9 cellular contexts compared by ENCODE assay signal in genomic region chr5:177601126-177601525, GRCh38. TPM values are rescaled to one million over a fixed set of nuclear protein-coding genes. Genes with fewer than 3 reads are reported as not detected.
DNase-seq lines count a peak whose midpoint lies in the region; ATAC-seq, FAIRE-seq and TF ChIP-seq lines count a peak whose summit lies in the region.
"Had no signal": no experiment of that assay in that cellular context is flagged by ENCODE, and none has a peak within 500 bp of the region (broad histone marks: within the 10 kb centered on the region; RNA-seq: fewer than 3 reads in every experiment).

No MANE protein-coding gene starts in this region.

- RAD21 ChIA-PET in GM12878 (lab: Charles Lee; ENCODE audit: unreplicated experiment) = no interaction called here

- H4K20me1 ChIP-seq in GM12878 (ENCODE audit: control insufficient read depth, insufficient read depth) = no peaks in the 10 kb centered on the region

- H3K79me2 ChIP-seq in ACC112 (ENCODE audit: control insufficient read depth, insufficient read depth, low read length, unreplicated experiment) = peaks cover 15% of the 10 kb centered on the region
- peaks cover 13% of the 10 kb centered on the region for H3K79me2 ChIP-seq in GM12878 (ENCODE audit: control insufficient read depth, insufficient read depth, low read length)

- TF ChIP-seq RAD21 in GM12878 (IDR thresholded peaks at IDR 0.05; ENCODE audit: insufficient read depth, low read depth, low read length) = no peak

- FAIRE-seq in GM12878 (lab: Jason Lieb, UNC) (no peak), HTR-8/SVneo (lab: Jason Lieb, UNC) (no peak)
- FAIRE-seq: G401.6 had no signal

- H3K27ac ChIP-seq in ACC112 (ENCODE audit: low read depth, low read length) (no peak overlapping the region), HUES48 (ENCODE audit: low read depth, low read length) (no peak overlapping the region), GM12878 (ENCODE audit: control insufficient read depth, insufficient read depth) (no peak overlapping the region), mesodermal cell (ENCODE audit: low read depth, low read length, severe bottlenecking) (no peak overlapping the region)
- no peak overlapping the region for H3K27ac ChIP-seq in effector memory CD4-positive, alpha-beta T cell (ENCODE audit: insufficient read depth, low read length, poor library complexity, severe bottlenecking)

- no peak for TF ChIP-seq POLR2A in GM12878 (IDR thresholded peaks at IDR 0.05; ENCODE audit: low read depth, low read length)

- in situ Hi-C loops in GM12878 (cut with MboI) = loop anchor here (10.0 to 25.0 kb wide), 3 partner anchors 464 to 1564 kb away; no protein-coding TSS in a partner anchor

- no peak for DNase-seq in GM12878 (ENCODE audit: low read depth, low spot score)
- no peak for DNase-seq in effector memory CD4-positive, alpha-beta T cell
- DNase-seq in AG20443 (ENCODE audit: low spot score) = no peak
- DNase-seq in D341Med (ENCODE audit: low spot score) = no peak
- DNase-seq in HTR-8/SVneo (ENCODE audit: insufficient read length, low spot score) = no peak

- WGBS in GM12878 (ENCODE audit: insufficient coverage, insufficient replicate concordance, low lambda C conversion rate, missing lambda C conversion rate) = 97% methylated on average over 11 of the region's 11 CpGs
- WGBS in mesodermal cell (ENCODE audit: insufficient coverage in 2 of 2), 2 experiments = 94 to 98% methylated on average over 11 of the region's 11 CpGs

- TSS peak; percentile 47 for BruUV-seq in GM12878 (replicated peaks; lab: Mats Ljungman, UMichigan)

- H3K4me1 ChIP-seq in ACC112 (ENCODE audit: control insufficient read depth, insufficient read depth, low read length, unreplicated experiment) (peaks cover 6% of the 10 kb centered on the region), HUES48 (ENCODE audit: control insufficient read depth, insufficient read depth, low read length) (peaks cover 5% of the 10 kb centered on the region; the same call in 1 of the 2 replicates), GM12878 (ENCODE audit: control insufficient read depth, insufficient read depth, low read length) (peaks cover 3% of the 10 kb centered on the region; the same call in 1 of the 2 replicates), mesodermal cell (ENCODE audit: control insufficient read depth, insufficient read depth, low read length, poor library complexity, severe bottlenecking) (peaks cover 8% of the 10 kb centered on the region)
- H3K4me1 ChIP-seq in effector memory CD4-positive, alpha-beta T cell (ENCODE audit: control insufficient read depth, insufficient read depth, low read length, poor library complexity, severe bottlenecking) = peaks cover 6% of the 10 kb centered on the region

- CTCF ChIA-PET in GM12878 (lab: Yijun Ruan, JAX) = interaction anchor here (0.7 kb wide), 1 partner anchor 9 kb away, joined by 4 read pairs; the partner anchor contains the start of gene TMED9

- H3K36me3 ChIP-seq in ACC112 (ENCODE audit: insufficient read depth, low read length) = peaks cover 8% of the 10 kb centered on the region; the same call in 1 of the 2 replicates
- H3K36me3 ChIP-seq in HUES48 (ENCODE audit: control insufficient read depth, insufficient read depth, low read length) = peaks cover 8% of the 10 kb centered on the region; the same call in 1 of the 2 replicates
- H3K36me3 ChIP-seq in GM12878 (ENCODE audit: control insufficient read depth in 2 of 2, insufficient read depth in 2 of 2, low read length in 1 of 2) = peaks cover 3% of the 10 kb centered on the region in 2 experiments; a peak in 3 of 4 replicates
- H3K36me3 ChIP-seq in mesodermal cell (ENCODE audit: control insufficient read depth, insufficient read depth, low read length) = peaks cover 24% of the 10 kb centered on the region
- peaks cover 9% of the 10 kb centered on the region for H3K36me3 ChIP-seq in effector memory CD4-positive, alpha-beta T cell (ENCODE audit: control insufficient read depth, insufficient read depth, low read length)

- peak overlapping the region; percentile 79 for H3K4me2 ChIP-seq in GM12878 (ENCODE audit: control insufficient read depth, insufficient read depth)

- H3K27me3 ChIP-seq in ACC112 (ENCODE audit: insufficient read depth, low read length) = no peaks in the 10 kb centered on the region
- H3K27me3 ChIP-seq in HUES48 (ENCODE audit: control insufficient read depth, insufficient read depth, low read length) = no peaks in the 10 kb centered on the region
- H3K27me3 ChIP-seq in GM12878 (replicated peaks in 1 of 2; ENCODE audit: control insufficient read depth in 2 of 2, insufficient read depth in 2 of 2, low read length in 1 of 2) = no peaks in the 10 kb centered on the region
- no peaks in the 10 kb centered on the region for H3K27me3 ChIP-seq in effector memory CD4-positive, alpha-beta T cell (replicated peaks; ENCODE audit: control insufficient read depth, insufficient read depth, low read length, poor library complexity, severe bottlenecking)

- TF ChIP-seq CTCF in GM12878 (IDR thresholded peaks at IDR 0.05 in 2 of 3, conservative IDR thresholded peaks at IDR 0.05 in 1 of 3; ENCODE audit: control insufficient read depth in 2 of 3, extremely low read depth in 1 of 3, insufficient read depth in 1 of 3, low read depth in 3 of 3, low read length in 3 of 3) = no peak

- no peak for TF ChIP-seq EP300 in GM12878 (IDR thresholded peaks at IDR 0.05; ENCODE audit: borderline replicate concordance in 1 of 2, control insufficient read depth in 1 of 2, low read depth in 2 of 2, low read length in 2 of 2)

- H3K9ac ChIP-seq in HUES48 (ENCODE audit: low read depth, low read length) = no peak overlapping the region
- H3K9ac ChIP-seq in GM12878 (ENCODE audit: control insufficient read depth, insufficient read depth, low read length) = peak overlapping the region; percentile 82; the same call in 1 of the 2 replicates

- H3K4me3 ChIP-seq in ACC112 (ENCODE audit: low read depth, low read length) (peak overlapping the region; percentile 95), HUES48 (ENCODE audit: low read depth, low read length) (peak overlapping the region; percentile 86; the same call in 1 of the 2 replicates), GM12878 (peak overlapping the region; percentile 85), mesodermal cell (ENCODE audit: extremely low read depth, insufficient read depth, low read length, poor library complexity, severe bottlenecking) (peak overlapping the region; percentile 83)
- H3K4me3 ChIP-seq in effector memory CD4-positive, alpha-beta T cell (ENCODE audit: insufficient read depth, low read depth, low read length, poor library complexity, severe bottlenecking) = no peak overlapping the region

- H3K9me3 ChIP-seq in HUES48 (ENCODE audit: control insufficient read depth, insufficient read depth, low read length) = no peaks in the 10 kb centered on the region
- H3K9me3 ChIP-seq in GM12878 (replicated peaks; ENCODE audit: control insufficient read depth, insufficient read depth, low read length) = no peaks in the 10 kb centered on the region
- no peaks in the 10 kb centered on the region for H3K9me3 ChIP-seq in mesodermal cell (ENCODE audit: control insufficient read depth, low read length)
- no peaks in the 10 kb centered on the region for H3K9me3 ChIP-seq in effector memory CD4-positive, alpha-beta T cell (ENCODE audit: control insufficient read depth, low read length)

- H2AFZ ChIP-seq in ACC112 (ENCODE audit: low read length, unreplicated experiment) (no peak overlapping the region), GM12878 (ENCODE audit: control insufficient read depth, low read depth, low read length) (no peak overlapping the region)

- intact Hi-C loops in GM12878 (cut with micrococcal nuclease; ENCODE audit: unreplicated experiment) = loop anchor here (5.0 kb wide), 1 partner anchor 94 kb away; the partner anchor contains the start of gene DOK3

- no peak for ATAC-seq in GM12878

- SMC1A ChIA-PET in GM12878 (lab: Charles Lee; ENCODE audit: uncharacterized antibody, unreplicated experiment) = no interaction called here

- POLR2A ChIA-PET in GM12878 (lab: Charles Lee) = interaction anchor here (0.5 to 0.9 kb wide), 2 partner anchors 9 to 11 kb away, joined by 3 to 4 read pairs; partner anchors contain the start of gene TMED9

RNA-seq across cellular contexts. Expression of gene B4GALT7, which starts 1.2 kb away (rescaled TPM):
- total RNA-seq in GM12878 (2013; cell fraction: nucleolus; rRNA removed) = 26.8 and 28.4 TPM in 2 replicates
- total RNA-seq in GM12878 (2014; rRNA removed) = 22.9 and 23.2 TPM in 2 replicates
- 8.4 and 9.8 TPM in 2 replicates for total RNA-seq in GM12878 (2014; rRNA removed; fragmentation: Illumina TruSeq; extraction: Trizol)
- 22.5 and 23.6 TPM in 2 replicates for total RNA-seq in GM12878 (2021)
- 10.5 TPM for polyA plus RNA-seq in GM12878 (2011; ENCODE audit: low read depth)
- 3.1 and 7.2 TPM in 2 replicates for polyA plus RNA-seq in GM12878 (2011; rRNA removed)
- 11.3 and 16.8 TPM in 2 replicates for polyA plus RNA-seq in GM12878 (2011; cell fraction: cytosol; rRNA removed)
- 28.7 and 28.9 TPM in 2 replicates for polyA plus RNA-seq in GM12878 (2011; cell fraction: nucleus; rRNA removed)
- polyA plus RNA-seq in GM12878 (2012) = 17.3 and 18.5 TPM in 2 replicates
- polyA plus RNA-seq in GM12878 (2014; fragmentation: Illumina TruSeq; extraction: Trizol) = 2.4 and 8.3 TPM in 2 replicates
- polyA plus RNA-seq in GM12878 (2014; fragmentation: Nextera tagmentation; extraction: Ambion mirVana) = 1 to 10 TPM in 1 of 2 experiments, under 1 TPM in 1; 0.34 to 2.3 TPM
- 23.2 and 24.5 TPM in 2 replicates for polyA plus RNA-seq in GM12878 (2014; rRNA removed)
- polyA plus RNA-seq in GM12878 (2016; fragmentation: Nextera tagmentation; extraction: Ambion mirVana) = 10 to 100 TPM; 25.9 to 27.3 TPM
- 6.2 and 11.6 TPM in 2 replicates for polyA minus RNA-seq in GM12878 (2011; rRNA and poly(A)+ RNA removed)
- polyA minus RNA-seq in GM12878 (2011; cell fraction: cytosol; rRNA and poly(A)+ RNA removed) = 4.4 and 4.5 TPM in 2 replicates
- 10.5 and 17.5 TPM in 2 replicates for polyA minus RNA-seq in GM12878 (2011; cell fraction: nucleus; rRNA and poly(A)+ RNA removed)
- polyA plus RNA-seq in mesodermal cell (2013, experiment 1 of 2) = 28.4 TPM
- 21.6 TPM for polyA plus RNA-seq in mesodermal cell (2013, experiment 2 of 2)

RNA-seq across cellular contexts. Expression of gene TMED9, which starts 9.1 kb away (rescaled TPM):
- total RNA-seq in GM12878 (2013; cell fraction: nucleolus; rRNA removed) = 67.6 and 67.8 TPM in 2 replicates
- total RNA-seq in GM12878 (2014; rRNA removed) (36.2 and 44.8 TPM in 2 replicates), GM12878 (2014; rRNA removed; fragmentation: Illumina TruSeq; extraction: Trizol) (40.3 and 44.9 TPM in 2 replicates), GM12878 (2021) (121 and 127 TPM in 2 replicates)
- 76.7 TPM for polyA plus RNA-seq in GM12878 (2011; ENCODE audit: low read depth)
- polyA plus RNA-seq in GM12878 (2011; rRNA removed) (96.0 and 138 TPM in 2 replicates), GM12878 (2014; fragmentation: Illumina TruSeq; extraction: Trizol) (41.8 and 89.6 TPM in 2 replicates), GM12878 (2014; fragmentation: Nextera tagmentation; extraction: Ambion mirVana) (10 to 100 TPM; 35.7 to 46.6 TPM), GM12878 (2014; rRNA removed) (144 and 157 TPM in 2 replicates), GM12878 (2016; fragmentation: Nextera tagmentation; extraction: Ambion mirVana) (100 to 1,000 TPM; 125 to 136 TPM)
- 152 and 160 TPM in 2 replicates for polyA plus RNA-seq in GM12878 (2011; cell fraction: cytosol; rRNA removed)
- 55.1 and 67.2 TPM in 2 replicates for polyA plus RNA-seq in GM12878 (2011; cell fraction: nucleus; rRNA removed)
- polyA plus RNA-seq in GM12878 (2012) = 162 and 175 TPM in 2 replicates
- polyA minus RNA-seq in GM12878 (2011; rRNA and poly(A)+ RNA removed) = 130 and 153 TPM in 2 replicates
- 29.7 and 39.8 TPM in 2 replicates for polyA minus RNA-seq in GM12878 (2011; cell fraction: cytosol; rRNA and poly(A)+ RNA removed)
- polyA minus RNA-seq in GM12878 (2011; cell fraction: nucleus; rRNA and poly(A)+ RNA removed) = 32.4 and 35.7 TPM in 2 replicates
- 316 TPM for polyA plus RNA-seq in mesodermal cell (2013, experiment 1 of 2)
- 273 TPM for polyA plus RNA-seq in mesodermal cell (2013, experiment 2 of 2)

RNA-seq across cellular contexts. Expression of gene FAM193B, which starts 46.8 kb away (rescaled TPM):
- 77.1 and 93.7 TPM in 2 replicates for total RNA-seq in GM12878 (2013; cell fraction: nucleolus; rRNA removed)
- total RNA-seq in GM12878 (2014; rRNA removed) (29.3 and 32.4 TPM in 2 replicates), GM12878 (2014; rRNA removed; fragmentation: Illumina TruSeq; extraction: Trizol) (22.6 and 26.2 TPM in 2 replicates), GM12878 (2021) (34.3 and 47.0 TPM in 2 replicates)
- 40.4 TPM for polyA plus RNA-seq in GM12878 (2011; ENCODE audit: low read depth)
- polyA plus RNA-seq in GM12878 (2011; rRNA removed) (26.7 and 37.8 TPM in 2 replicates), GM12878 (2014; fragmentation: Illumina TruSeq; extraction: Trizol) (10.7 and 27.6 TPM in 2 replicates), GM12878 (2014; fragmentation: Nextera tagmentation; extraction: Ambion mirVana) (10 to 100 TPM in 1 of 2 experiments, 1 to 10 TPM in 1; 3.3 to 11.1 TPM), GM12878 (2014; rRNA removed) (44.1 and 51.8 TPM in 2 replicates), GM12878 (2016; fragmentation: Nextera tagmentation; extraction: Ambion mirVana) (10 to 100 TPM in 1 of 2 experiments, 1 to 10 TPM in 1; 9.0 to 14.5 TPM)
- polyA plus RNA-seq in GM12878 (2011; cell fraction: cytosol; rRNA removed) = 33.1 and 39.8 TPM in 2 replicates
- 225 and 240 TPM in 2 replicates for polyA plus RNA-seq in GM12878 (2011; cell fraction: nucleus; rRNA removed)
- polyA plus RNA-seq in GM12878 (2012) = 50.5 and 58.2 TPM in 2 replicates
- 11.3 and 19.0 TPM in 2 replicates for polyA minus RNA-seq in GM12878 (2011; rRNA and poly(A)+ RNA removed)
- 10.3 and 14.2 TPM in 2 replicates for polyA minus RNA-seq in GM12878 (2011; cell fraction: cytosol; rRNA and poly(A)+ RNA removed)
- 25.0 and 38.2 TPM in 2 replicates for polyA minus RNA-seq in GM12878 (2011; cell fraction: nucleus; rRNA and poly(A)+ RNA removed)
- polyA plus RNA-seq in mesodermal cell (2013, experiment 1 of 2) = 84.5 TPM
- 80.8 TPM for polyA plus RNA-seq in mesodermal cell (2013, experiment 2 of 2)
